Comparison of ENCODE assay signal across 1 cellular context in the genomic region with DNA sequence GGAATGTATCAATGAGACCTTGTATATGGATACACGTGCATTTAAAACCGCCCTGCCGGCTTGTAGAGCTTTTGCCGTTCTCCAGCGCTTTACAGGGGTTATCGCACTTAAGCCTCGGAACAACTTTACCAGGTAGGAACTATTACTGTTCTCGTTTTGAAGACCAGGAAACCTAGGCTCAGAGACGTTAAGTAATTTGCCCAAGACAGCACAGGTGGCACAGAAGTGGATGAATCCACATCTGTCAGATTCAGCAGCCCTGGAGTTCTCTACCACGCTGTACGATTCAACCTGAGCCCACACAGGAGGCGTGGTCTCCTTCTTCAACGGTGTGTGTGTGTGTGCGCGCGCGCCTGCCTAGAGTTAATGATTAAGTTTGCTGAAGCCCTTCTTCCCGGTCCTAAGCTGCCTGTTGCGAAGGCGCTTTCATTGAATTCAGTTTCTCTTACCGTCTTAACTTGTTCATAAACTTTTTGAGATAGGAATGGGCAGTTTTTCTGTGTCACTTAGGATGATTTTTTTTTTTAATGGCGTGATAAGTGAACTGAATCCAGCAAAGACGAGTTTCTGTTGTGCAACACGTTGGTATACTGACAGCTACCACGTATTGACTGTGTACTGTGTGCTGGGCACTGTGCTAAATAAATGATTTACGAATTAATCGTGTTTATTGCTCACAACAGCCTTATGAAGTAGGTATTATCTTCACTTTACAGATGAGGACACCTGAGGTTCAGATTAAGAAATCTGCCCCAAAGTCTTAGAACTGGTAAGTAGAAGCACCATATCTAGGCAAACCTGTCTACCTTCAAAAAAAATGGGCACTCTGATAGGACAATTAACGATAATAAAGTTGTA.
TF ChIP-seq lines count a peak whose summit lies in the region.

No MANE protein-coding gene starts in this region.

TF ChIP-seq in HEK293, 187 proteins besides CTCF, POLR2A, EP300 and RAD21 (continued from another document and continues in another):
- TF ChIP-seq, protein P1, sequence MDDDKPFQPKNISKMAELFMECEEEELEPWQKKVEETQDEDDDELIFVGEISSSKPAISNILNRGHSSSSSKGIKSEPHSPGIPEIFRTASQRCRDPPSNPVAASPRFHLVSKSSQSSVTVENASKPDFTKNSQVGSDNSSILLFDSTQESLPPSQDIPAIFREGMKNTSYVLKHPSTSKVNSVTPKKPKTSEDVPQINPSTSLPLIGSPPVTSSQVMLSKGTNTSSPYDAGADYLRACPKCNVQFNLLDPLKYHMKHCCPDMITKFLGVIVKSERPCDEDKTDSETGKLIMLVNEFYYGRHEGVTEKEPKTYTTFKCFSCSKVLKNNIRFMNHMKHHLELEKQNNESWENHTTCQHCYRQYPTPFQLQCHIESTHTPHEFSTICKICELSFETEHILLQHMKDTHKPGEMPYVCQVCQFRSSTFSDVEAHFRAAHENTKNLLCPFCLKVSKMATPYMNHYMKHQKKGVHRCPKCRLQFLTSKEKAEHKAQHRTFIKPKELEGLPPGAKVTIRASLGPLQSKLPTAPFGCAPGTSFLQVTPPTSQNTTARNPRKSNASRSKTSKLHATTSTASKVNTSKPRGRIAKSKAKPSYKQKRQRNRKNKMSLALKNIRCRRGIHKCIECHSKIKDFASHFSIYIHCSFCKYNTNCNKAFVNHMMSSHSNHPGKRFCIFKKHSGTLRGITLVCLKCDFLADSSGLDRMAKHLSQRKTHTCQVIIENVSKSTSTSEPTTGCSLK (tag by site-specific recombination; IDR thresholded peaks at IDR 0.05) = no peak
- no peak for TF ChIP-seq SETDB1 (IDR thresholded peaks at IDR 0.05; ENCODE audit: insufficient read length, low read length)
- TF ChIP-seq ZNF214 (tag by site-specific recombination; IDR thresholded peaks at IDR 0.05; ENCODE audit: borderline replicate concordance) = no peak
- TF ChIP-seq, protein P2, sequence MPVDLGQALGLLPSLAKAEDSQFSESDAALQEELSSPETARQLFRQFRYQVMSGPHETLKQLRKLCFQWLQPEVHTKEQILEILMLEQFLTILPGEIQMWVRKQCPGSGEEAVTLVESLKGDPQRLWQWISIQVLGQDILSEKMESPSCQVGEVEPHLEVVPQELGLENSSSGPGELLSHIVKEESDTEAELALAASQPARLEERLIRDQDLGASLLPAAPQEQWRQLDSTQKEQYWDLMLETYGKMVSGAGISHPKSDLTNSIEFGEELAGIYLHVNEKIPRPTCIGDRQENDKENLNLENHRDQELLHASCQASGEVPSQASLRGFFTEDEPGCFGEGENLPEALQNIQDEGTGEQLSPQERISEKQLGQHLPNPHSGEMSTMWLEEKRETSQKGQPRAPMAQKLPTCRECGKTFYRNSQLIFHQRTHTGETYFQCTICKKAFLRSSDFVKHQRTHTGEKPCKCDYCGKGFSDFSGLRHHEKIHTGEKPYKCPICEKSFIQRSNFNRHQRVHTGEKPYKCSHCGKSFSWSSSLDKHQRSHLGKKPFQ (tag by site-specific recombination; IDR thresholded peaks at IDR 0.05) = no peak
- TF ChIP-seq, protein P3, sequence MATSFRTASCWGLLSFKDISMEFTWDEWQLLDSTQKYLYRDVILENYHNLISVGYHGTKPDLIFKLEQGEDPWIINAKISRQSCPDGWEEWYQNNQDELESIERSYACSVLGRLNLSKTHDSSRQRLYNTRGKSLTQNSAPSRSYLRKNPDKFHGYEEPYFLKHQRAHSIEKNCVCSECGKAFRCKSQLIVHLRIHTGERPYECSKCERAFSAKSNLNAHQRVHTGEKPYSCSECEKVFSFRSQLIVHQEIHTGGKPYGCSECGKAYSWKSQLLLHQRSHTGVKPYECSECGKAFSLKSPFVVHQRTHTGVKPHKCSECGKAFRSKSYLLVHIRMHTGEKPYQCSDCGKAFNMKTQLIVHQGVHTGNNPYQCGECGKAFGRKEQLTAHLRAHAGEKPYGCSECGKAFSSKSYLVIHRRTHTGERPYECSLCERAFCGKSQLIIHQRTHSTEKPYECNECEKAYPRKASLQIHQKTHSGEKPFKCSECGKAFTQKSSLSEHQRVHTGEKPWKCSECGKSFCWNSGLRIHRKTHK (tag by site-specific recombination; IDR thresholded peaks at IDR 0.05) = no peak
- no peak for TF ChIP-seq ZNF175 (tag by site-specific recombination; IDR thresholded peaks at IDR 0.05)
- TF ChIP-seq ZNF37A (tag by site-specific recombination; IDR thresholded peaks at IDR 0.05) = no peak
- TF ChIP-seq ZNF521 (tag by site-specific recombination; IDR thresholded peaks at IDR 0.05) = no peak
- TF ChIP-seq ZNF670 (tag by site-specific recombination; IDR thresholded peaks at IDR 0.05; ENCODE audit: low read depth) = no peak
- no peak for TF ChIP-seq ZBTB21 (tag by site-specific recombination; IDR thresholded peaks at IDR 0.05)
- TF ChIP-seq SCRT1 (tag by site-specific recombination; IDR thresholded peaks at IDR 0.05; ENCODE audit: borderline replicate concordance) = peak; percentile 96
- TF ChIP-seq ZNF112 (tag by site-specific recombination; IDR thresholded peaks at IDR 0.05) = no peak
- TF ChIP-seq ZNF792 (tag by site-specific recombination; IDR thresholded peaks at IDR 0.05) = no peak
- TF ChIP-seq ZNF174 (tag by site-specific recombination; IDR thresholded peaks at IDR 0.05) = no peak
- TF ChIP-seq ZNF571 (tag by site-specific recombination; IDR thresholded peaks at IDR 0.05) = no peak
- peak; percentile 46; the same call in 1 of the 2 replicates for TF ChIP-seq KLF10 (tag by site-specific recombination; IDR thresholded peaks at IDR 0.05)
- TF ChIP-seq, protein P4, sequence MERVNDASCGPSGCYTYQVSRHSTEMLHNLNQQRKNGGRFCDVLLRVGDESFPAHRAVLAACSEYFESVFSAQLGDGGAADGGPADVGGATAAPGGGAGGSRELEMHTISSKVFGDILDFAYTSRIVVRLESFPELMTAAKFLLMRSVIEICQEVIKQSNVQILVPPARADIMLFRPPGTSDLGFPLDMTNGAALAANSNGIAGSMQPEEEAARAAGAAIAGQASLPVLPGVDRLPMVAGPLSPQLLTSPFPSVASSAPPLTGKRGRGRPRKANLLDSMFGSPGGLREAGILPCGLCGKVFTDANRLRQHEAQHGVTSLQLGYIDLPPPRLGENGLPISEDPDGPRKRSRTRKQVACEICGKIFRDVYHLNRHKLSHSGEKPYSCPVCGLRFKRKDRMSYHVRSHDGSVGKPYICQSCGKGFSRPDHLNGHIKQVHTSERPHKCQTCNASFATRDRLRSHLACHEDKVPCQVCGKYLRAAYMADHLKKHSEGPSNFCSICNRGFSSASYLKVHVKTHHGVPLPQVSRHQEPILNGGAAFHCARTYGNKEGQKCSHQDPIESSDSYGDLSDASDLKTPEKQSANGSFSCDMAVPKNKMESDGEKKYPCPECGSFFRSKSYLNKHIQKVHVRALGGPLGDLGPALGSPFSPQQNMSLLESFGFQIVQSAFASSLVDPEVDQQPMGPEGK (tag by site-specific recombination; IDR thresholded peaks at IDR 0.05) = no peak
- TF ChIP-seq SP7 (tag by site-specific recombination; IDR thresholded peaks at IDR 0.05) = no peak; the same call in none of the 2 replicates
- TF ChIP-seq, protein P5, sequence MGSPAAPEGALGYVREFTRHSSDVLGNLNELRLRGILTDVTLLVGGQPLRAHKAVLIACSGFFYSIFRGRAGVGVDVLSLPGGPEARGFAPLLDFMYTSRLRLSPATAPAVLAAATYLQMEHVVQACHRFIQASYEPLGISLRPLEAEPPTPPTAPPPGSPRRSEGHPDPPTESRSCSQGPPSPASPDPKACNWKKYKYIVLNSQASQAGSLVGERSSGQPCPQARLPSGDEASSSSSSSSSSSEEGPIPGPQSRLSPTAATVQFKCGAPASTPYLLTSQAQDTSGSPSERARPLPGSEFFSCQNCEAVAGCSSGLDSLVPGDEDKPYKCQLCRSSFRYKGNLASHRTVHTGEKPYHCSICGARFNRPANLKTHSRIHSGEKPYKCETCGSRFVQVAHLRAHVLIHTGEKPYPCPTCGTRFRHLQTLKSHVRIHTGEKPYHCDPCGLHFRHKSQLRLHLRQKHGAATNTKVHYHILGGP (tag by site-specific recombination; IDR thresholded peaks at IDR 0.05) = no peak
- TF ChIP-seq ZNF146 (tag by site-specific recombination; IDR thresholded peaks at IDR 0.05) = no peak
- no peak; the same call in 1 of the 2 replicates for TF ChIP-seq ZNF341 (tag by site-specific recombination; IDR thresholded peaks at IDR 0.05; ENCODE audit: low read depth)
- no peak for TF ChIP-seq ZNF747 (tag by site-specific recombination; IDR thresholded peaks at IDR 0.05)
- TF ChIP-seq, protein P6, sequence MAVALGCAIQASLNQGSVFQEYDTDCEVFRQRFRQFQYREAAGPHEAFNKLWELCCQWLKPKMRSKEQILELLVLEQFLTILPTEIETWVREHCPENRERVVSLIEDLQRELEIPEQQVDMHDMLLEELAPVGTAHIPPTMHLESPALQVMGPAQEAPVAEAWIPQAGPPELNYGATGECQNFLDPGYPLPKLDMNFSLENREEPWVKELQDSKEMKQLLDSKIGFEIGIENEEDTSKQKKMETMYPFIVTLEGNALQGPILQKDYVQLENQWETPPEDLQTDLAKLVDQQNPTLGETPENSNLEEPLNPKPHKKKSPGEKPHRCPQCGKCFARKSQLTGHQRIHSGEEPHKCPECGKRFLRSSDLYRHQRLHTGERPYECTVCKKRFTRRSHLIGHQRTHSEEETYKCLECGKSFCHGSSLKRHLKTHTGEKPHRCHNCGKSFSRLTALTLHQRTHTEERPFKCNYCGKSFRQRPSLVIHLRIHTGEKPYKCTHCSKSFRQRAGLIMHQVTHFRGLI (tag by site-specific recombination; IDR thresholded peaks at IDR 0.05) = no peak
- no peak for TF ChIP-seq HOXD13 (CRISPR knock-in tag; IDR thresholded peaks at IDR 0.05; ENCODE audit: borderline replicate concordance)
- no peak for TF ChIP-seq ZNF433 (tag by site-specific recombination; IDR thresholded peaks at IDR 0.05; ENCODE audit: low read depth)
- TF ChIP-seq, protein P7, sequence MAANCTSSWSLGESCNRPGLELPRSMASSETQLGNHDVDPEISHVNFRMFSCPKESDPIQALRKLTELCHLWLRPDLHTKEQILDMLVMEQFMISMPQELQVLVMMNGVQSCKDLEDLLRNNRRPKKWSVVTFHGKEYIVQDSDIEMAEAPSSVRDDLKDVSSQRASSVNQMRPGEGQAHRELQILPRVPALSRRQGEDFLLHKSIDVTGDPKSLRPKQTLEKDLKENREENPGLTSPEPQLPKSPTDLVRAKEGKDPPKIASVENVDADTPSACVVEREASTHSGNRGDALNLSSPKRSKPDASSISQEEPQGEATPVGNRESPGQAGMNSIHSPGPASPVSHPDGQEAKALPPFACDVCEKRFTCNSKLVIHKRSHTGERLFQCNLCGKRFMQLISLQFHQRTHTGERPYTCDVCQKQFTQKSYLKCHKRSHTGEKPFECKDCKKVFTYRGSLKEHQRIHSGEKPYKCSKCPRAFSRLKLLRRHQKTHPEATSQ (tag by site-specific recombination; IDR thresholded peaks at IDR 0.05) = no peak
- TF ChIP-seq, protein P8, sequence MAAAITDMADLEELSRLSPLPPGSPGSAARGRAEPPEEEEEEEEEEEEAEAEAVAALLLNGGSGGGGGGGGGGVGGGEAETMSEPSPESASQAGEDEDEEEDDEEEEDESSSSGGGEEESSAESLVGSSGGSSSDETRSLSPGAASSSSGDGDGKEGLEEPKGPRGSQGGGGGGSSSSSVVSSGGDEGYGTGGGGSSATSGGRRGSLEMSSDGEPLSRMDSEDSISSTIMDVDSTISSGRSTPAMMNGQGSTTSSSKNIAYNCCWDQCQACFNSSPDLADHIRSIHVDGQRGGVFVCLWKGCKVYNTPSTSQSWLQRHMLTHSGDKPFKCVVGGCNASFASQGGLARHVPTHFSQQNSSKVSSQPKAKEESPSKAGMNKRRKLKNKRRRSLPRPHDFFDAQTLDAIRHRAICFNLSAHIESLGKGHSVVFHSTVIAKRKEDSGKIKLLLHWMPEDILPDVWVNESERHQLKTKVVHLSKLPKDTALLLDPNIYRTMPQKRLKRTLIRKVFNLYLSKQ (tag by site-specific recombination; IDR thresholded peaks at IDR 0.05; ENCODE audit: borderline replicate concordance) = no peak
- no peak for TF ChIP-seq ZNF677 (tag by site-specific recombination; IDR thresholded peaks at IDR 0.05)
- TF ChIP-seq ZNF837 (tag by site-specific recombination; IDR thresholded peaks at IDR 0.05) = no peak
- TF ChIP-seq ZNF366 (tag by site-specific recombination; conservative IDR thresholded peaks at IDR 0.05) = peak; percentile 48; the same call in 1 of the 2 replicates
- peak; percentile 57 for TF ChIP-seq ZNF501 (tag by site-specific recombination; IDR thresholded peaks at IDR 0.05)
- TF ChIP-seq, protein P9, sequence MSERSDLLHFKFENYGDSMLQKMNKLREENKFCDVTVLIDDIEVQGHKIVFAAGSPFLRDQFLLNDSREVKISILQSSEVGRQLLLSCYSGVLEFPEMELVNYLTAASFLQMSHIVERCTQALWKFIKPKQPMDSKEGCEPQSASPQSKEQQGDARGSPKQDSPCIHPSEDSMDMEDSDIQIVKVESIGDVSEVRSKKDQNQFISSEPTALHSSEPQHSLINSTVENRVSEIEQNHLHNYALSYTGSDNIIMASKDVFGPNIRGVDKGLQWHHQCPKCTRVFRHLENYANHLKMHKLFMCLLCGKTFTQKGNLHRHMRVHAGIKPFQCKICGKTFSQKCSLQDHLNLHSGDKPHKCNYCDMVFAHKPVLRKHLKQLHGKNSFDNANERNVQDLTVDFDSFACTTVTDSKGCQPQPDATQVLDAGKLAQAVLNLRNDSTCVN (tag by site-specific recombination; optimal IDR thresholded peaks at IDR 0.05) = peak; percentile 13
- TF ChIP-seq, protein P10, sequence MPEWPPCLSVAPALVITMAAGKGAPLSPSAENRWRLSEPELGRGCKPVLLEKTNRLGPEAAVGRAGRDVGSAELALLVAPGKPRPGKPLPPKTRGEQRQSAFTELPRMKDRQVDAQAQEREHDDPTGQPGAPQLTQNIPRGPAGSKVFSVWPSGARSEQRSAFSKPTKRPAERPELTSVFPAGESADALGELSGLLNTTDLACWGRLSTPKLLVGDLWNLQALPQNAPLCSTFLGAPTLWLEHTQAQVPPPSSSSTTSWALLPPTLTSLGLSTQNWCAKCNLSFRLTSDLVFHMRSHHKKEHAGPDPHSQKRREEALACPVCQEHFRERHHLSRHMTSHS (tag by site-specific recombination; IDR thresholded peaks at IDR 0.05) = no peak
- TF ChIP-seq ZIC2 (tag by site-specific recombination; IDR thresholded peaks at IDR 0.05) = no peak
- no peak for TF ChIP-seq ZNF76 (tag by site-specific recombination; IDR thresholded peaks at IDR 0.05; ENCODE audit: borderline replicate concordance, low read depth)
- TF ChIP-seq ZNF24 (tag by site-specific recombination; IDR thresholded peaks at IDR 0.05) = peak; percentile 57; the same call in 1 of the 2 replicates
- no peak for TF ChIP-seq MZF1 (tag by site-specific recombination; IDR thresholded peaks at IDR 0.05; ENCODE audit: borderline replicate concordance)
- peak; percentile 73 for TF ChIP-seq ZEB2 (tag by site-specific recombination; IDR thresholded peaks at IDR 0.05)
- no peak for TF ChIP-seq HOXC10 (CRISPR knock-in tag; IDR thresholded peaks at IDR 0.05)
- TF ChIP-seq OVOL3 (tag by site-specific recombination; IDR thresholded peaks at IDR 0.05) = no peak
